Comparison of ENCODE assay signal across 24 cellular contexts in genomic region chr12:45994736-45995135, GRCh38. TPM values are rescaled to one million over a fixed set of nuclear protein-coding genes. Genes with fewer than 3 reads are reported as not detected.
DNase-seq lines count a peak whose midpoint lies in the region; ATAC-seq and TF ChIP-seq lines count a peak whose summit lies in the region.
"Had no signal": no experiment of that assay in that cellular context is flagged by ENCODE, and none has a peak within 500 bp of the region (broad histone marks: within the 10 kb centered on the region; RNA-seq: fewer than 3 reads in every experiment).

No MANE protein-coding gene starts in this region.

- no peak overlapping the region for H3K4me3 Mint-ChIP-seq in H9
- H3K4me3 Mint-ChIP-seq: activated naive CD8-positive, alpha-beta T cell treated with anti-CD3 and anti-CD28 coated beads, Interleukin-2, amount 50 U/mL, for 24 hours; CD14-positive monocyte; dendritic cell treated with granulocyte-macrophage colony-stimulating factor and Interleukin-4, amounts not matched to agents 40 ng/mL and 50 ng/mL, for 4 days had no signal

- POLR2A ChIA-PET in A673 (lab: Charles Lee; ENCODE audit: low non-redundant PET): interaction anchor here (0.5 kb wide), 1 partner anchor 693 kb away, joined by 3 read pairs; no protein-coding TSS in a partner anchor

- H3K27ac ChIP-seq in A673 (ENCODE audit: low read depth, low read length, poor library complexity, severe bottlenecking): no peak overlapping the region
- no peak overlapping the region for H3K27ac ChIP-seq in H9 (ENCODE audit: insufficient read length, low read depth, low read length)
- peak overlapping the region in 58 of 59 donors; percentile 1 to 99 (median 89) for H3K27ac ChIP-seq in dorsolateral prefrontal cortex
- no peak overlapping the region for H3K27ac ChIP-seq in neuronal stem cell (replicated peaks; ENCODE audit: low read length)
- H3K27ac ChIP-seq in breast epithelium: no peak overlapping the region
- H3K27ac ChIP-seq in body of pancreas: no peak overlapping the region
- H3K27ac ChIP-seq: hepatocyte, lower lobe of right lung, right atrium auricular region, SJCRH30, VCaP had no signal

- H3K9me3 ChIP-seq in A673 (ENCODE audit: low read depth, low read length, poor library complexity, severe bottlenecking) (no peaks in the 10 kb centered on the region), H9 (ENCODE audit: control insufficient read depth, low read depth, low read length) (peaks cover 6% of the 10 kb centered on the region), neuronal stem cell (replicated peaks in 1 of 2; ENCODE audit: control insufficient read depth in 2 of 2, insufficient read depth in 1 of 2, low read depth in 1 of 2, low read length in 2 of 2) (peaks cover 0 to 2% of the 10 kb centered on the region in 2 donors), breast epithelium (no peaks in the 10 kb centered on the region), body of pancreas (no peaks in the 10 kb centered on the region)
- H3K9me3 ChIP-seq: HAP-1, lower lobe of right lung, right atrium auricular region, SJCRH30 had no signal

- TF ChIP-seq CTCF in A673 (conservative IDR thresholded peaks at IDR 0.05; ENCODE audit: low read depth, low read length) (no peak), H9 (conservative IDR thresholded peaks at IDR 0.05) (no peak), dorsolateral prefrontal cortex (IDR thresholded peaks at IDR 0.05 in 54 of 56, conservative IDR thresholded peaks at IDR 0.05 in 2 of 56; ENCODE audit: low read depth in 1 of 56, partially characterized antibody in 56 of 56) (peak in 6 of 56 donors; percentile 4 to 33 (median 12)), breast epithelium (IDR thresholded peaks at IDR 0.05) (no peak), body of pancreas (IDR thresholded peaks at IDR 0.05) (no peak)

- no peak overlapping the region for H3T11ph ChIP-seq in H9 (ENCODE audit: low read length)

- H4K20me1 ChIP-seq in H9 (ENCODE audit: control insufficient read depth, insufficient read depth, insufficient read length): no peaks in the 10 kb centered on the region

- H2AFZ ChIP-seq in H9 (ENCODE audit: low read length): peak overlapping the region; percentile 73
- peak overlapping the region; percentile 56 for H2AFZ ChIP-seq in neuronal stem cell (ENCODE audit: low read length)
- H2AFZ ChIP-seq: hepatocyte had no signal

- H3K36me3 Mint-ChIP-seq in H9 (ENCODE audit: insufficient read depth in 1 of 3, low read depth in 3 of 3): peaks cover 11 to 25% (median 12%) of the 10 kb centered on the region in 3 experiments
- H3K36me3 Mint-ChIP-seq: CD14-positive monocyte, IgD-negative memory B cell had no signal

- H4K91ac ChIP-seq in H9 (ENCODE audit: insufficient read length, low read depth, low read length) (no peak overlapping the region), neuronal stem cell (ENCODE audit: low read depth, low read length, poor library complexity) (no peak overlapping the region)

- H3K27me3 ChIP-seq in A673 (replicated peaks; ENCODE audit: insufficient read depth, low read depth, low read length, poor library complexity) (no peaks in the 10 kb centered on the region), H9 (ENCODE audit: insufficient read depth, low read length) (no peaks in the 10 kb centered on the region), dorsolateral prefrontal cortex (no peaks in the 10 kb centered on the region), neuronal stem cell (ENCODE audit: control insufficient read depth in 3 of 3, insufficient read depth in 3 of 3, low read depth in 1 of 3, low read length in 3 of 3) (no peaks in the 10 kb centered on the region), breast epithelium (no peaks in the 10 kb centered on the region), body of pancreas (no peaks in the 10 kb centered on the region)
- H3K27me3 ChIP-seq: hepatocyte, right atrium auricular region, SJCRH30 had no signal

- DNase-seq in A673 (ENCODE audit: low spot score) (peak; percentile 27), H9 (no peak), dorsolateral prefrontal cortex (peak; percentile 5 to 85 (median 76)), neuronal stem cell (ENCODE audit: low spot score) (no peak), breast epithelium (ENCODE audit: low spot score in 2 of 2) (no peak), DMS79 treated with DMSO at 0.1 percent for 48 hours (lab: John Stamatoyannopoulos, UW) (no peak), body of pancreas (no peak), posterior vena cava (ENCODE audit: low spot score) (no peak)
- DNase-seq: ACHN; activated naive CD8-positive, alpha-beta T cell treated with anti-CD3 and anti-CD28 coated beads, Interleukin-2, amount 50 U/mL, for 24 hours; islet precursor cell; lower lobe of right lung; NCI-H1417; NCI-H510A treated with DMSO at 0.1 percent for 48 hours; T-helper 2 cell had no signal

- no TSS peak for BruUV-seq in A673 (replicated peaks; lab: Mats Ljungman, UMichigan)

- no peak overlapping the region for H3K56ac ChIP-seq in H9 (ENCODE audit: insufficient read length, low read depth, low read length)

- H3K4me1 Mint-ChIP-seq in H9: peaks cover 11 to 14% of the 10 kb centered on the region in 2 experiments

- CTCF ChIA-PET in A673 (lab: Charles Lee): no interaction called here

- H2BK12ac ChIP-seq in H9 (ENCODE audit: insufficient read length, low read depth, low read length): no peak overlapping the region
- H2BK12ac ChIP-seq in neuronal stem cell (ENCODE audit: low read length): no peak overlapping the region

- H3K4me3 ChIP-seq in A673 (ENCODE audit: low read depth, low read length, poor library complexity, severe bottlenecking): no peak overlapping the region
- peak overlapping the region in 5 of 59 donors; percentile 2 to 25 (median 6) for H3K4me3 ChIP-seq in dorsolateral prefrontal cortex
- no peak overlapping the region for H3K4me3 ChIP-seq in neuronal stem cell (ENCODE audit: low read length in 2 of 2)
- H3K4me3 ChIP-seq in breast epithelium: no peak overlapping the region
- no peak overlapping the region for H3K4me3 ChIP-seq in body of pancreas
- H3K4me3 ChIP-seq: HAP-1, hepatocyte, lower lobe of right lung, right atrium auricular region, SJCRH30 had no signal

- H3K23me2 ChIP-seq in H9 (ENCODE audit: insufficient read length, low read depth, low read length, poor library complexity, severe bottlenecking): peaks cover 11% of the 10 kb centered on the region

- H2BK5ac ChIP-seq in H9 (ENCODE audit: insufficient read length, low read length): no peak overlapping the region
- no peak overlapping the region for H2BK5ac ChIP-seq in neuronal stem cell (ENCODE audit: low read length)

- H2BK20ac ChIP-seq in H9 (ENCODE audit: low read depth, low read length, poor library complexity, severe bottlenecking): no peak overlapping the region

- H3K14ac ChIP-seq in H9 (ENCODE audit: insufficient read depth, low read length) (no peak overlapping the region), neuronal stem cell (ENCODE audit: low read length) (no peak overlapping the region)

- WGBS in H9 (ENCODE audit: extremely low coverage, insufficient read length, low lambda C conversion rate): no CpG with 5 or more reads among the region's 2 CpGs
- no CpG with 5 or more reads among the region's 2 CpGs for WGBS in neuronal stem cell (ENCODE audit: extremely low coverage in 2 of 2, insufficient read length in 2 of 2, insufficient replicate concordance in 1 of 2), 2 donors
- 44 to 48% methylated on average over 2 of the region's 2 CpGs for WGBS in body of pancreas, 2 donors

- H3K23ac ChIP-seq in H9 (ENCODE audit: insufficient read length, low read depth, low read length) (no peak overlapping the region), neuronal stem cell (ENCODE audit: low read depth, low read length, poor library complexity) (no peak overlapping the region)

- H3K4me1 ChIP-seq in A673 (ENCODE audit: insufficient read depth, low read length, poor library complexity, severe bottlenecking) (peaks cover 5% of the 10 kb centered on the region), H9 (ENCODE audit: insufficient read depth, low read length) (no peaks in the 10 kb centered on the region; the same call in 1 of the 2 replicates), neuronal stem cell (ENCODE audit: control insufficient read depth in 2 of 2, insufficient read depth in 1 of 2, low read depth in 1 of 2, low read length in 2 of 2) (peaks cover 0 to 4% of the 10 kb centered on the region in 2 donors), breast epithelium (no peaks in the 10 kb centered on the region), body of pancreas (no peaks in the 10 kb centered on the region)
- H3K4me1 ChIP-seq: right atrium auricular region had no signal

- H2BK15ac ChIP-seq in H9 (ENCODE audit: low read depth, low read length) (no peak overlapping the region), neuronal stem cell (ENCODE audit: low read length) (no peak overlapping the region)

- TF ChIP-seq POLR2A in breast epithelium (IDR thresholded peaks at IDR 0.05): no peak
- no peak for TF ChIP-seq POLR2A in body of pancreas (IDR thresholded peaks at IDR 0.05)

- H3K36me3 ChIP-seq in A673 (ENCODE audit: insufficient read depth, low read length, poor library complexity, severe bottlenecking) (no peaks in the 10 kb centered on the region), neuronal stem cell (replicated peaks in 1 of 2; ENCODE audit: control insufficient read depth in 2 of 2, insufficient read depth in 2 of 2, low read length in 2 of 2) (no peaks in the 10 kb centered on the region), breast epithelium (no peaks in the 10 kb centered on the region), body of pancreas (replicated peaks in 1 of 2; ENCODE audit: insufficient read depth in 1 of 2, low read depth in 2 of 2) (no peaks in the 10 kb centered on the region)
- H3K36me3 ChIP-seq: HAP-1, lower lobe of right lung, right atrium auricular region, SJCRH30 had no signal

- no peaks in the 10 kb centered on the region for H3K79me2 ChIP-seq in H9 (ENCODE audit: insufficient read depth, low read length)
- H3K79me2 ChIP-seq: hepatocyte had no signal

- ATAC-seq in body of pancreas: no peak
- ATAC-seq: activated naive CD8-positive, alpha-beta T cell treated with anti-CD3 and anti-CD28 coated beads, Interleukin-2, amount 50 U/mL, for 24 hours; lower lobe of right lung; Panc1 had no signal

- no peak overlapping the region for H4K5ac ChIP-seq in H9 (ENCODE audit: insufficient read length, low read depth, low read length)

- H2BK120ac ChIP-seq in H9 (ENCODE audit: low read depth, low read length, poor library complexity, severe bottlenecking) (no peak overlapping the region), neuronal stem cell (ENCODE audit: low read depth, low read length) (no peak overlapping the region)

- intact Hi-C loops in A673 (cut with micrococcal nuclease; ENCODE audit: unreplicated experiment): loop anchor here (5.0 to 10.0 kb wide), 2 partner anchors 267 to 450 kb away; partner anchors contain the start of gene ARID2
- intact Hi-C loops in dorsolateral prefrontal cortex (cut with DNase I): loop anchor here (5.0 to 10.0 kb wide), 6 partner anchors 130 to 1703 kb away; no protein-coding TSS in a partner anchor
- intact Hi-C loops in breast epithelium (cut with DNase I; ENCODE audit: low total_unique reads): no loop called here
- intact Hi-C loops in body of pancreas (cut with DNase I): no loop called here
- intact Hi-C loops in posterior vena cava (cut with DNase I): loop anchor here in 1 of 2 donors (5.0 kb wide), 1 partner anchor 1783 kb away; no protein-coding TSS in a partner anchor

- H3K79me1 ChIP-seq in H9 (ENCODE audit: insufficient read depth, low read depth, low read length, poor library complexity, severe bottlenecking) (no peaks in the 10 kb centered on the region), neuronal stem cell (ENCODE audit: low read depth, low read length) (peaks cover 5% of the 10 kb centered on the region)

- peaks cover 22 to 25% of the 10 kb centered on the region in 2 experiments for H3K9me3 Mint-ChIP-seq in H9
- H3K9me3 Mint-ChIP-seq: activated naive CD8-positive, alpha-beta T cell treated with anti-CD3 and anti-CD28 coated beads, Interleukin-2, amount 50 U/mL, for 24 hours; dendritic cell treated with granulocyte-macrophage colony-stimulating factor and Interleukin-4, amounts not matched to agents 40 ng/mL and 50 ng/mL, for 4 days; IgD-negative memory B cell had no signal

- no peak overlapping the region for H3K9ac ChIP-seq in H9 (ENCODE audit: extremely low read depth, insufficient read length, low read length)
- H3K9ac ChIP-seq in neuronal stem cell (ENCODE audit: low read depth, low read length, poor library complexity): no peak overlapping the region

- H3K4me2 ChIP-seq in H9 (ENCODE audit: insufficient read depth, insufficient read length, low read length) (no peak overlapping the region), neuronal stem cell (ENCODE audit: insufficient read depth, low read length, poor library complexity, severe bottlenecking) (no peak overlapping the region)
- H3K4me2 ChIP-seq: hepatocyte had no signal

- H4K8ac ChIP-seq in H9 (replicated peaks; ENCODE audit: insufficient read length, low read depth, low read length) (no peak overlapping the region), neuronal stem cell (ENCODE audit: low read depth, low read length) (no peak overlapping the region)

- no peak overlapping the region for H3K4ac ChIP-seq in H9 (ENCODE audit: low read depth, low read length)
- no peak overlapping the region for H3K4ac ChIP-seq in neuronal stem cell (ENCODE audit: low read length)

- H3K18ac ChIP-seq in H9 (ENCODE audit: insufficient read length, low read depth, low read length) (no peak overlapping the region), neuronal stem cell (ENCODE audit: low read length) (no peak overlapping the region)

- H3K27ac Mint-ChIP-seq in H9: no peak overlapping the region
- H3K27ac Mint-ChIP-seq: activated naive CD8-positive, alpha-beta T cell treated with anti-CD3 and anti-CD28 coated beads, Interleukin-2, amount 50 U/mL, for 24 hours; CD14-positive monocyte; dendritic cell treated with granulocyte-macrophage colony-stimulating factor and Interleukin-4, amounts not matched to agents 40 ng/mL and 50 ng/mL, for 4 days; IgD-negative memory B cell had no signal

- peaks cover 2% of the 10 kb centered on the region; the same call in 1 of the 2 replicates for H3K27me3 Mint-ChIP-seq in H9 (ENCODE audit: low read depth)
- H3K27me3 Mint-ChIP-seq: dendritic cell treated with granulocyte-macrophage colony-stimulating factor and Interleukin-4, amounts not matched to agents 40 ng/mL and 50 ng/mL, for 4 days; IgD-negative memory B cell had no signal

- H2AK5ac ChIP-seq in H9 (ENCODE audit: insufficient read length, low read length) (no peak overlapping the region), neuronal stem cell (ENCODE audit: low read depth, low read length) (no peak overlapping the region)

RNA-seq across cellular contexts. Expression of gene SCAF11, which starts 4.4 kb away (rescaled TPM):
- 105 and 121 TPM in 2 replicates for total RNA-seq in A673 (2021)
- 85.0 and 90.8 TPM in 2 replicates for total RNA-seq in H9 (2021)
- 100 to 1,000 TPM in 2 of 120 experiments, 10 to 100 TPM in 118; 54.6 to 110 (median 75.2) TPM for total RNA-seq in dorsolateral prefrontal cortex
- 57.6 TPM for polyA plus RNA-seq in neuronal stem cell (2013, experiment 1 of 2)
- 61.2 TPM for polyA plus RNA-seq in neuronal stem cell (2013, experiment 2 of 2)
- 100 to 1,000 TPM; 141 to 195 (median 177) TPM for total RNA-seq in breast epithelium
- 100 to 1,000 TPM in 1 of 2 donors, 10 to 100 TPM in 1; 79.1 to 104 TPM for total RNA-seq in body of pancreas
- total RNA-seq in posterior vena cava: 100 to 1,000 TPM; 105 to 114 TPM

Comparison
In these comparisons a context has a peak if more than half of its experiments do, and no peak if none do; other contexts are left out.
1. DNase-seq: peak in A673 (single experiment) and dorsolateral prefrontal cortex (10 of 10); none in H9 (single experiment), neuronal stem cell (single experiment), breast epithelium (0 of 2), DMS79 treated with DMSO at 0.1 percent for 48 hours (single experiment), body of pancreas (0 of 4) and posterior vena cava (single experiment).
2. H3K27ac ChIP-seq: peak in dorsolateral prefrontal cortex (58 of 59); none in A673 (single experiment), H9 (single experiment), neuronal stem cell (single experiment), breast epithelium (0 of 2) and body of pancreas (0 of 4).
3. intact Hi-C loops: an anchor here in A673 (5.0 to 10.0 kb wide) and dorsolateral prefrontal cortex (5.0 to 10.0 kb wide); none called in breast epithelium and body of pancreas.